In genomic region chr2:179068991-179069643, GRCh38 we compare ENCODE assay signal across 32 cellular contexts. TPM values are rescaled to one million over a fixed set of nuclear protein-coding genes. Genes with fewer than 3 reads are reported as not detected.
"Had no signal": no experiment of that assay in that cellular context is flagged by ENCODE, and none has a peak within 500 bp of the region (broad histone marks: within the 10 kb centered on the region; RNA-seq: fewer than 3 reads in every experiment).

No MANE protein-coding gene starts in this region.

- FAIRE-seq: astrocyte, bronchial epithelial cell, colon had no signal

- H3K4me1 ChIP-seq: foreskin keratinocyte, gastrocnemius medialis had no signal

- H3K36me3 ChIP-seq: brain microvascular endothelial cell, esophagus muscularis mucosa, gastrocnemius medialis had no signal

- H3K4me3 ChIP-seq: esophagus muscularis mucosa, gastrocnemius medialis had no signal

- DNase-seq: activated CD4-positive, alpha-beta memory T cell treated with anti-CD3 and anti-CD28 coated beads for 36 hours; activated CD4-positive, alpha-beta T cell treated with anti-CD3 and anti-CD28 coated beads for 36 hours; activated CD4-positive, alpha-beta T cell treated with anti-CD3 and anti-CD28 coated beads, Interleukin-2, amount 10 ng/mL, durations not matched to agents 24 days and 14 days; activated CD4-positive, CD25-positive, alpha-beta regulatory T cell; activated CD4-positive, CD25-positive, alpha-beta regulatory T cell treated with anti-CD3 and anti-CD28 coated beads, Interleukin-2, amount 50 U/mL, for 72 hours; activated CD8-positive, alpha-beta memory T cell treated with anti-CD3 and anti-CD28 coated beads, Interleukin-2, amount 10 ng/mL, durations not matched to agents 7 days and 5 days; activated CD8-positive, alpha-beta memory T cell treated with anti-CD3 and anti-CD28 coated beads, Interleukin-2, amount 50 U/mL, for 4 hours; activated CD8-positive, alpha-beta T cell treated with anti-CD3 and anti-CD28 coated beads, Interleukin-2, amount 10 ng/mL, durations not matched to agents 7 days and 5 days; activated gamma-delta T cell; activated naive CD4-positive, alpha-beta T cell; activated naive CD4-positive, alpha-beta T cell treated with anti-CD3 and anti-CD28 coated beads, Interleukin-2, amount 10 ng/mL, durations not matched to agents 7 days and 5 days; activated naive CD8-positive, alpha-beta T cell treated with anti-CD3 and anti-CD28 coated beads, Interleukin-2, amount 10 ng/mL, durations not matched to agents 7 days and 5 days; activated T-cell treated with anti-CD3 and anti-CD28 coated beads, Interleukin-2, amount 50 U/mL, for 1 hour; activated T-cell treated with anti-CD3 and anti-CD28 coated beads, Interleukin-2, amount 50 U/mL, for 48 hours; amniotic stem cell; anterior cingulate cortex; brain microvascular endothelial cell; caudate nucleus; cortex of kidney; dermis blood vessel endothelial cell; effector CD4-positive, alpha-beta T cell; effector memory CD8-positive, alpha-beta T cell; erythroblast; foreskin keratinocyte; gastrocnemius medialis; T-helper 2 cell had no signal

- H3K27ac ChIP-seq: brain microvascular endothelial cell, esophagus muscularis mucosa, foreskin keratinocyte, gastrocnemius medialis had no signal

- ATAC-seq: activated CD4-positive, alpha-beta T cell treated with anti-CD3 and anti-CD28 coated beads for 36 hours; activated CD8-positive, alpha-beta memory T cell treated with anti-CD3 and anti-CD28 coated beads, Interleukin-2, amount 10 ng/mL, durations not matched to agents 7 days and 5 days; activated CD8-positive, alpha-beta T cell treated with anti-CD3 and anti-CD28 coated beads, Interleukin-2, amount 10 ng/mL, durations not matched to agents 7 days and 5 days; activated naive CD4-positive, alpha-beta T cell treated with anti-CD3 and anti-CD28 coated beads, Interleukin-2, amount 50 U/mL, for 72 hours; effector memory CD8-positive, alpha-beta T cell; foreskin keratinocyte; gastrocnemius medialis had no signal

- H3K27me3 ChIP-seq: brain microvascular endothelial cell, esophagus muscularis mucosa, foreskin keratinocyte, gastrocnemius medialis had no signal

- H3K9me3 ChIP-seq: gastrocnemius medialis had no signal

RNA-seq across cellular contexts. Expression of gene CCDC141, which starts 19.2 kb away (rescaled TPM):
- total RNA-seq: bronchial epithelial cell, chondrocyte, foreskin keratinocyte had no signal
- polyA plus RNA-seq: foreskin keratinocyte had no signal
